1 cellular context compared by ENCODE assay signal in genomic region chr2:201401815-201402214, GRCh38.
TF ChIP-seq lines count a peak whose summit lies in the region.

No MANE protein-coding gene starts in this region.

TF ChIP-seq in HEK293, 187 proteins besides CTCF, POLR2A, EP300 and RAD21 (continued from another document):
- TF ChIP-seq ZNF600 (tag by site-specific recombination; IDR thresholded peaks at IDR 0.05): no peak
- no peak for TF ChIP-seq ZNF488 (tag by site-specific recombination; IDR thresholded peaks at IDR 0.05)
- TF ChIP-seq FEZF1 (tag by site-specific recombination; IDR thresholded peaks at IDR 0.05): peak; percentile 56
- 0 out of 2 replicates have a peak, but pooled peaks have one; percentile 40 for TF ChIP-seq SCRT1 (tag by site-specific recombination; IDR thresholded peaks at IDR 0.05; ENCODE audit: borderline replicate concordance)
- TF ChIP-seq OVOL3 (tag by site-specific recombination; IDR thresholded peaks at IDR 0.05): peak; percentile 48; the same call in 1 of the 2 replicates
- TF ChIP-seq ZNF664 (tag by site-specific recombination; IDR thresholded peaks at IDR 0.05): no peak
- no peak for TF ChIP-seq ZNF555 (tag by site-specific recombination; conservative IDR thresholded peaks at IDR 0.05)
- TF ChIP-seq ZNF341 (tag by site-specific recombination; IDR thresholded peaks at IDR 0.05; ENCODE audit: low read depth): no peak
- peak; percentile 92 for TF ChIP-seq OSR2 (tag by site-specific recombination; IDR thresholded peaks at IDR 0.05)
- 0 out of 2 replicates have a peak, but pooled peaks have one; percentile 14 for TF ChIP-seq ZNF580 (tag by site-specific recombination; IDR thresholded peaks at IDR 0.05)
- no peak for TF ChIP-seq ZIC2 (tag by site-specific recombination; IDR thresholded peaks at IDR 0.05)
- no peak for TF ChIP-seq ZNF391 (tag by site-specific recombination; IDR thresholded peaks at IDR 0.05; ENCODE audit: borderline replicate concordance, low read depth)
- no peak for TF ChIP-seq ZNF416 (tag by site-specific recombination; IDR thresholded peaks at IDR 0.05)
- TF ChIP-seq ZSCAN18 (tag by site-specific recombination; IDR thresholded peaks at IDR 0.05): no peak
- peak; percentile 83 for TF ChIP-seq TCF7L2 (IDR thresholded peaks at IDR 0.05; ENCODE audit: borderline replicate concordance, low read depth, low read length)
- peak; percentile 92 for TF ChIP-seq SP7 (tag by site-specific recombination; IDR thresholded peaks at IDR 0.05)
- TF ChIP-seq MZF1 (tag by site-specific recombination; IDR thresholded peaks at IDR 0.05; ENCODE audit: borderline replicate concordance): no peak
- TF ChIP-seq KLF8 (tag by site-specific recombination; IDR thresholded peaks at IDR 0.05): 0 out of 2 replicates have a peak, but pooled peaks have one; percentile 28
- 0 out of 2 replicates have a peak, but pooled peaks have one; percentile 45 for TF ChIP-seq GFI1B (tag by site-specific recombination; IDR thresholded peaks at IDR 0.05)
- peak; percentile 39 for TF ChIP-seq ZBTB17 (tag by site-specific recombination; IDR thresholded peaks at IDR 0.05)
- TF ChIP-seq ZNF704 (tag by site-specific recombination; IDR thresholded peaks at IDR 0.05): no peak
- TF ChIP-seq PRDM6 (tag by site-specific recombination; IDR thresholded peaks at IDR 0.05): peak; percentile 91
- TF ChIP-seq BCL11B (tag by site-specific recombination; IDR thresholded peaks at IDR 0.05; ENCODE audit: low read depth): peak; percentile 87
- no peak for TF ChIP-seq ZNF169 (tag by site-specific recombination; IDR thresholded peaks at IDR 0.05)
- no peak for TF ChIP-seq PATZ1 (tag by site-specific recombination; IDR thresholded peaks at IDR 0.05)
- no peak for TF ChIP-seq MEIS1 (CRISPR knock-in tag; IDR thresholded peaks at IDR 0.05; ENCODE audit: borderline replicate concordance)
- peak; percentile 50; the same call in 1 of the 2 replicates for TF ChIP-seq BCL11A (tag by site-specific recombination; IDR thresholded peaks at IDR 0.05; ENCODE audit: low read depth)
- TF ChIP-seq ZNF830 (tag by site-specific recombination; IDR thresholded peaks at IDR 0.05; ENCODE audit: low read depth): no peak
- no peak for TF ChIP-seq ZNF792 (tag by site-specific recombination; IDR thresholded peaks at IDR 0.05)
- peak; percentile 70 for TF ChIP-seq WT1 (tag by site-specific recombination; IDR thresholded peaks at IDR 0.05)
